In the genomic region with DNA sequence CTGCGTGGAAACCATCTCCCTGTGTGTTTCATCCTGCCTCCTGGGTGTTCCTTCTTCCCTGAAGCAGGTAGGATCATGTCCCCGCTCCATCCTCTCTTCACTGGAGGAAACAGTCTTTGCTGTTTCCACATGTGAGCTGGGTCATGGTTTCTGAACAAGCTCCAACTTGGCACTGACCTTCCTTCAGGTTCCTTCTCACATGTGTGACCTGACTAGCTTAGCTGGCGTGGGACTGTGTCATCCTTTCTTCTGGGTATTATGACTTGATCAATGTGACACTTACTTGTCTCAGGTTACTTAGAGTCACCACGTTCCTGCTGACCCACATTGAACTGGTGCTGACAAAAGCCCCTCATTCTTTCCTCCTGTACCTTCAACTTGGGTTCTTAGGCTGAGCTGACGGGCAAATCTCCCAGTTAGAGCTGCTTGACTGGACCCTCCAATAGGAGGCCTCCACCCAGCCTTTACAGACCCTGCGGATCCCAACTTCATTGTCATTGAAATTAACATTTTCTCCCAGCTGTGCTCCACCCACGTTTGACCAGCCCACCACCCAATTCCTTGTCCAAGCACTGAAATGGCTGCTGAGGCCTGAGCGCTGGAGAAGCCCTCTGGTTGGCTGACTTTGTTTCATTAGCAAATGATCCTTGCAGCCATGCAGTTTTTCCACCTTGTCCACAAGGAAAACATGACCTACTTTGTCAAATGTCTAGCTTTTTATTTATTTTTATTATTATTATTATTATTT, we compare ENCODE assay signal across 22 cellular contexts.
DNase-seq lines count a peak whose midpoint lies in the region; FAIRE-seq and TF ChIP-seq lines count a peak whose summit lies in the region.
"Had no signal": no experiment of that assay in that cellular context is flagged by ENCODE, and none has a peak within 500 bp of the region (broad histone marks: within the 10 kb centered on the region; RNA-seq: fewer than 3 reads in every experiment).

No MANE protein-coding gene starts in this region.

- H3K4me3 Mint-ChIP-seq in nephron progenitor cell: peak overlapping the region; percentile 40
- no peak overlapping the region for H3K4me3 Mint-ChIP-seq in progenitor cell of endocrine pancreas (ENCODE audit: low read depth)
- H3K4me3 Mint-ChIP-seq: CD4-positive, CD25-positive, alpha-beta regulatory T cell; H9; HFFc6 had no signal

- H3K36me3 ChIP-seq in bronchial epithelial cell (ENCODE audit: control insufficient read depth, insufficient read depth, low read length): no peaks in the 10 kb centered on the region
- no peaks in the 10 kb centered on the region for H3K36me3 ChIP-seq in stomach
- H3K36me3 ChIP-seq: BLaER1, MG63, SJCRH30 had no signal

- TF ChIP-seq POLR2A in stomach (IDR thresholded peaks at IDR 0.05): no peak

- intact Hi-C loops in stomach (cut with DNase I; ENCODE audit: low total_unique reads): no loop called here

- H3K4me1 Mint-ChIP-seq in nephron progenitor cell (peaks cover 86% of the 10 kb centered on the region), progenitor cell of endocrine pancreas (ENCODE audit: low read depth) (peaks cover 15% of the 10 kb centered on the region)
- H3K4me1 Mint-ChIP-seq: CD4-positive, CD25-positive, alpha-beta regulatory T cell had no signal

- H3K9me3 ChIP-seq in stomach: no peaks in the 10 kb centered on the region
- H3K9me3 ChIP-seq: BLaER1, MG63, SJCRH30 had no signal

- H3K4me3 ChIP-seq in bronchial epithelial cell (ENCODE audit: low read depth, low read length): no peak overlapping the region
- H3K4me3 ChIP-seq in stomach: no peak overlapping the region
- H3K4me3 ChIP-seq: BLaER1, GM23248, MG63, PC-9, SJCRH30 had no signal

- H3K27ac Mint-ChIP-seq in nephron progenitor cell: no peak overlapping the region
- no peak overlapping the region for H3K27ac Mint-ChIP-seq in progenitor cell of endocrine pancreas
- H3K27ac Mint-ChIP-seq: CD4-positive, CD25-positive, alpha-beta regulatory T cell; HFFc6 had no signal

- H3K9me3 Mint-ChIP-seq in nephron progenitor cell (peaks cover 5% of the 10 kb centered on the region), progenitor cell of endocrine pancreas (ENCODE audit: low read depth) (no peaks in the 10 kb centered on the region)
- H3K9me3 Mint-ChIP-seq: H9, HFFc6 had no signal

- H3K27me3 Mint-ChIP-seq in nephron progenitor cell (ENCODE audit: low read depth, poor library complexity) (peaks cover 15% of the 10 kb centered on the region), progenitor cell of endocrine pancreas (peaks cover 34% of the 10 kb centered on the region)

- peaks cover 4% of the 10 kb centered on the region for H3K27me3 ChIP-seq in bronchial epithelial cell (ENCODE audit: control insufficient read depth, insufficient read depth, low read length)
- no peaks in the 10 kb centered on the region for H3K27me3 ChIP-seq in stomach
- H3K27me3 ChIP-seq: BLaER1, MG63, SJCRH30 had no signal

- H3K4me1 ChIP-seq in stomach: no peaks in the 10 kb centered on the region

- DNase-seq in bronchial epithelial cell (ENCODE audit: low read depth) (peak; percentile 52), iPS-NIHi11 (ENCODE audit: low spot score) (peak; percentile 42), nephron progenitor cell (no peak), stomach (peak; percentile 8), cerebellar nuclear complex (lab: John Stamatoyannopoulos, UW) (no peak), progenitor cell of endocrine pancreas (ENCODE audit: low spot score, unreplicated experiment) (no peak), DMS 273 (lab: John Stamatoyannopoulos, UW; ENCODE audit: unreplicated experiment) (no peak)
- DNase-seq: CD4-positive, CD25-positive, alpha-beta regulatory T cell; GM23248; H9; HFFc6; IMR-90; KG1; MG63; NCI-H1105 treated with DMSO at 0.1 percent for 48 hours; NCI-H146; NCI-H2029; NCI-H526 treated with DMSO at 0.1 percent for 48 hours; PC-9; SJCRH30 had no signal

- H3K27ac ChIP-seq in stomach: no peak overlapping the region
- H3K27ac ChIP-seq: BLaER1, GM23248, PC-9, SJCRH30 had no signal

- FAIRE-seq in bronchial epithelial cell (lab: Jason Lieb, UNC): no peak
- FAIRE-seq: GM19239 had no signal

- H3K36me3 Mint-ChIP-seq in nephron progenitor cell (ENCODE audit: low read depth) (no peaks in the 10 kb centered on the region), progenitor cell of endocrine pancreas (ENCODE audit: insufficient read depth) (no peaks in the 10 kb centered on the region)
- H3K36me3 Mint-ChIP-seq: CD4-positive, CD25-positive, alpha-beta regulatory T cell had no signal

- 79 to 85% (median 81%) methylated on average over 8 of the region's 8 CpGs for WGBS in stomach, 5 donors

- TF ChIP-seq CTCF in bronchial epithelial cell (IDR thresholded peaks at IDR 0.05; ENCODE audit: insufficient read depth, low read length, severe bottlenecking) (no peak), nephron progenitor cell (IDR thresholded peaks at IDR 0.05) (no peak), stomach (IDR thresholded peaks at IDR 0.05) (no peak), progenitor cell of endocrine pancreas (IDR thresholded peaks at IDR 0.05; ENCODE audit: unreplicated experiment) (no peak)

- TF ChIP-seq EP300 in stomach (IDR thresholded peaks at IDR 0.05): no peak

Comparison
In these comparisons a context has a peak if more than half of its experiments do, and no peak if none do; other contexts are left out.
1. DNase-seq: peak in bronchial epithelial cell (single experiment), iPS-NIHi11 (single experiment) and stomach (single experiment); none in nephron progenitor cell (single experiment), cerebellar nuclear complex (0 of 2), progenitor cell of endocrine pancreas (single experiment) and DMS 273 (single experiment).